Comparison of ENCODE assay signal across 8 cellular contexts in the genomic region with DNA sequence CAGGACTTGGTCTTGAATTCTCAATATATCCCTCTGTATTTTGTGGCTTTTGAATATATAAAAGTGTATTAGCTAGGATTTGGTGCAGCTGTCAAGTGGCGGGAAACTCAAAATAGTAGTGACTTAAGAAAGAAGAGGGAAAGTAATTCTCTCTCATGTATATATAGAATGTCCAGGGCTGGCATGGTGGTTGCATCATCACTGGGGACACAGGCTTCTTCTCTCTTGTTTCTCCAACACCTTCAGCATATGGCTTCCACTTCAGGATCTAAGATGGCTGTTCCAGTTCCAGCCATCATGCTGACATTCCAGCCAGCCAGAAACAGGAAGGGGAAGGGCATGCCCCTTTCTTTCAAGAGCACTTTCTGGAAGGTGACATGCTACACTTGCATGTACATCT. TPM values are rescaled to one million over a fixed set of nuclear protein-coding genes. Genes with fewer than 3 reads are reported as not detected.
"Had no signal": no experiment of that assay in that cellular context is flagged by ENCODE, and none has a peak within 500 bp of the region (broad histone marks: within the 10 kb centered on the region; RNA-seq: fewer than 3 reads in every experiment).

No MANE protein-coding gene starts in this region.

- H3K36me3 ChIP-seq: HAP-1 had no signal

- H3K4me3 Mint-ChIP-seq: IgD-negative memory B cell had no signal

- H3K4me3 ChIP-seq: HAP-1 had no signal

- H3K27ac Mint-ChIP-seq: IgD-negative memory B cell had no signal

- DNase-seq: GOT3, H7, KG1 had no signal

- H3K4me1 Mint-ChIP-seq: IgD-negative memory B cell had no signal

- H3K9me3 ChIP-seq: HAP-1 had no signal

- FAIRE-seq: HTR-8/SVneo had no signal

- H3K36me3 Mint-ChIP-seq: IgD-negative memory B cell had no signal

- H3K4me1 ChIP-seq: HAP-1 had no signal

RNA-seq across cellular contexts. Expression of a gene that starts 11.8 kb away (rescaled TPM):
- total RNA-seq: H4, HT-29 had no signal
- polyA plus RNA-seq: IgD-negative memory B cell had no signal
